In the genomic region with DNA sequence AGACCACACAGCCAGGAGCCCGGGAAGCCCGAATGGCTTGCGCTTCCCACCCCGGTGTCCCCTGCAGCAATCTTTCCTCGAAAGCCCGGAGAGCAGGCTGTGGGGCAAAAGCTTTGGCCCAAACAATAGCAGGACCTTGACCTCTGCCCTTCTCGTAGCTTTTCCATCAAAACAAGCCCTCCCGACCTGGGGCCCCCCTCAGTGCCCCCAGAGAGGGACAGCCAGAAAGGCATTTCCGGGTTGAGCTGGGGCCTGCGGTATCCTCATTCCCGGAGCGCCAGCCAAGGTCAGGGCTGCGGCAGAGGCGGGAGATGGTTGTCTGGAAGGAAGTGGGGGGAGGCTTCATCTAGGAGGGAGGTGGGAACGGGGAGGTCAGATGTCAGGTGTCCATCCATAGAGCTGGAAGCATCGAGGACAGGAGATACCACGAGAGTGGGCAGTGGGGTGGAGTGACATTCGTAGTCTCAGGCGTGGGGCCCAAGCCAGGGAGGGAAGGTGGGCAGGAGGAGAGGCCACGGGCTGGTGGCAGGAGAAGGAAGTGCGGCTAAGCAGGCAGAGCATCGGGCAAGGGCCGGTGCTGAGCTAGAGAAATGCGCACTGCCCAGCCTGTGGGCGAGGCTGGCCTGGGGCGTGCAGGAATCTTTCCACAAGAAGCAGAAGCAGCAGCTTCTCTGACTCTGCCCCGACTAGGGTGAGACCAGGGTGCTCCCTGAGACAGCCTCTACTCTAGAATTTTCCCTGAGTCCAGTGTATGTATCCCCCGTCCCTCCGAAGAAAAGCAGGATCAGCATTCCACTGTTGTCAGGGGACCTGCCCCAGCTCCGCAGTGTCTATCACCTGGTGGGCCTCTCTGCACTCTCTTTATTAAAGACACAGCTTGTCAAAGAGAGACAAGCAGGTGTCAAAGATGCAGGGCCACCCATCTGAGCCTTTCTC, we compare ENCODE assay signal across 19 cellular contexts. TPM values are rescaled to one million over a fixed set of nuclear protein-coding genes. Genes with fewer than 3 reads are reported as not detected.
DNase-seq lines count a peak whose midpoint lies in the region; ATAC-seq, FAIRE-seq and TF ChIP-seq lines count a peak whose summit lies in the region.
"Had no signal": no experiment of that assay in that cellular context is flagged by ENCODE, and none has a peak within 500 bp of the region (broad histone marks: within the 10 kb centered on the region; RNA-seq: fewer than 3 reads in every experiment).

No MANE protein-coding gene starts in this region.

- FAIRE-seq in small intestine (lab: Jason Lieb, UNC): no peak
- FAIRE-seq: GM12892 had no signal

- H3K56ac ChIP-seq in IMR-90 (ENCODE audit: extremely low read depth, insufficient read depth, low read length): no peak overlapping the region

- no peak for ATAC-seq in IMR-90 (ENCODE audit: low read depth)
- ATAC-seq in lower lobe of right lung: no peak
- no peak for ATAC-seq in HG03439 (IDR thresholded peaks at IDR 0.05; ENCODE audit: unreplicated experiment)
- ATAC-seq: stimulated activated effector memory CD8-positive, alpha-beta T cell treated with anti-CD3 and anti-CD28 coated beads, Interleukin-12 subunit alpha, Interleukin-12 subunit beta, amount 100 ng/mL, for 72 hours had no signal

- H3K27me3 ChIP-seq in IMR-90 (ENCODE audit: control insufficient read depth, insufficient read depth, low read length) (no peaks in the 10 kb centered on the region; the same call in 1 of the 2 replicates), lower lobe of right lung (ENCODE audit: low read depth) (peaks cover 5% of the 10 kb centered on the region), stomach (peaks cover 0 to 55% (median 8%) of the 10 kb centered on the region in 3 donors), small intestine (ENCODE audit: control insufficient read depth in 2 of 2, insufficient read depth in 2 of 2, low read length in 2 of 2) (peaks cover 0 to 5% of the 10 kb centered on the region in 2 donors)
- H3K27me3 ChIP-seq: adrenal gland had no signal

- H3K18ac ChIP-seq in IMR-90 (ENCODE audit: low read depth, low read length): no peak overlapping the region

- CTCF ChIA-PET in IMR-90 (lab: Yijun Ruan, JAX): interaction anchor here (0.8 kb wide), 1 partner anchor 11 kb away, joined by 3 read pairs; no protein-coding TSS in a partner anchor

- H3K4me3 Mint-ChIP-seq in dendritic cell treated with granulocyte-macrophage colony-stimulating factor and Interleukin-4, amounts not matched to agents 40 ng/mL and 50 ng/mL, for 4 days: no peak overlapping the region
- peak overlapping the region in 1 of 5 donors; percentile 40 for H3K4me3 Mint-ChIP-seq in immature natural killer cell
- H3K4me3 Mint-ChIP-seq: stimulated activated effector memory CD8-positive, alpha-beta T cell treated with anti-CD3 and anti-CD28 coated beads, Interleukin-12 subunit alpha, Interleukin-12 subunit beta, amount 100 ng/mL, for 72 hours had no signal

- H3K9me1 ChIP-seq in IMR-90 (ENCODE audit: insufficient read depth, low read length): no peaks in the 10 kb centered on the region

- in situ Hi-C loops in IMR-90 (cut with MboI; ENCODE audit: low sequenced_read_pairs): no loop called here

- TF ChIP-seq RAD21 in IMR-90 (IDR thresholded peaks at IDR 0.05; ENCODE audit: low read length): no peak

- H3K4ac ChIP-seq in IMR-90 (ENCODE audit: low read depth, low read length): no peak overlapping the region; the same call in none of the 2 replicates

- H3K36me3 ChIP-seq in IMR-90 (ENCODE audit: control insufficient read depth, insufficient read depth, low read length): no peaks in the 10 kb centered on the region
- H3K36me3 ChIP-seq in lower lobe of right lung: peaks cover 50% of the 10 kb centered on the region
- peaks cover 0 to 58% (median 48%) of the 10 kb centered on the region in 4 donors for H3K36me3 ChIP-seq in stomach
- H3K36me3 ChIP-seq in small intestine (ENCODE audit: control insufficient read depth in 2 of 2, insufficient read depth in 2 of 2, low read length in 2 of 2): no peaks in the 10 kb centered on the region

- H3K4me1 ChIP-seq in IMR-90 (ENCODE audit: control insufficient read depth, insufficient read depth, low read length) (peaks cover 3% of the 10 kb centered on the region; the same call in 1 of the 2 replicates), lower lobe of right lung (peaks cover 46% of the 10 kb centered on the region), stomach (peaks cover 13 to 28% (median 19%) of the 10 kb centered on the region in 4 donors), small intestine (ENCODE audit: control insufficient read depth in 2 of 2, insufficient read depth in 1 of 2, low read depth in 1 of 2, low read length in 1 of 2) (no peaks in the 10 kb centered on the region)

- H2BK15ac ChIP-seq in IMR-90 (ENCODE audit: low read depth, low read length): no peak overlapping the region; the same call in 2 of the 3 replicates

- peak overlapping the region; percentile 73; the same call in 1 of the 2 replicates for H2AK5ac ChIP-seq in IMR-90 (ENCODE audit: low read depth, low read length)

- H3K4me1 Mint-ChIP-seq in dendritic cell treated with granulocyte-macrophage colony-stimulating factor and Interleukin-4, amounts not matched to agents 40 ng/mL and 50 ng/mL, for 4 days (ENCODE audit: low read depth): peaks cover 43% of the 10 kb centered on the region
- peaks cover 16 to 17% of the 10 kb centered on the region in 2 donors for H3K4me1 Mint-ChIP-seq in immature natural killer cell

- DNase-seq in IMR-90 (no peak), lower lobe of right lung (no peak), stomach (no peak), small intestine (no peak), immature natural killer cell (no peak)
- DNase-seq: activated CD4-positive, alpha-beta T cell treated with anti-CD3 and anti-CD28 coated beads for 48 hours; activated T-cell treated with anti-CD3 and anti-CD28 coated beads, Interleukin-2, amount 50 U/mL, for 1 hour; NCI-H1105 treated with DMSO at 0.1 percent for 48 hours; NCI-H510A treated with DMSO at 0.1 percent for 48 hours; PC-9; T-helper 1 cell had no signal

- no peak overlapping the region for H3K9ac ChIP-seq in IMR-90 (ENCODE audit: low read depth, low read length)

- no peak for TF ChIP-seq POLR2A in IMR-90 (IDR thresholded peaks at IDR 0.05; ENCODE audit: low read depth, low read length)
- TF ChIP-seq POLR2A in stomach (IDR thresholded peaks at IDR 0.05): no peak

- intact Hi-C loops in IMR-90 (cut with micrococcal nuclease) (no loop called here), lower lobe of right lung (cut with DNase I) (no loop called here), stomach (cut with DNase I; ENCODE audit: low total_unique reads) (no loop called here)
- intact Hi-C loops in dendritic cell treated with granulocyte-macrophage colony-stimulating factor and Interleukin-4, amounts not matched to agents 40 ng/mL and 50 ng/mL, for 4 days (cut with micrococcal nuclease): loop anchor here (10.0 kb wide), 1 partner anchor 56 kb away; no protein-coding TSS in a partner anchor

- no peaks in the 10 kb centered on the region for H3K9me3 Mint-ChIP-seq in dendritic cell treated with granulocyte-macrophage colony-stimulating factor and Interleukin-4, amounts not matched to agents 40 ng/mL and 50 ng/mL, for 4 days
- H3K9me3 Mint-ChIP-seq in immature natural killer cell: no peaks in the 10 kb centered on the region
- H3K9me3 Mint-ChIP-seq: IgD-negative memory B cell; stimulated activated effector memory CD8-positive, alpha-beta T cell treated with anti-CD3 and anti-CD28 coated beads, Interleukin-12 subunit alpha, Interleukin-12 subunit beta, amount 100 ng/mL, for 72 hours had no signal

- TF ChIP-seq CTCF in IMR-90 (conservative IDR thresholded peaks at IDR 0.05; ENCODE audit: low read depth, low read length): no peak
- no peak for TF ChIP-seq CTCF in lower lobe of right lung (IDR thresholded peaks at IDR 0.05)
- TF ChIP-seq CTCF in stomach (IDR thresholded peaks at IDR 0.05): no peak

- H4K20me1 ChIP-seq in IMR-90 (ENCODE audit: insufficient read depth, low read length): no peaks in the 10 kb centered on the region

- no TSS peak for BruUV-seq in IMR-90 (replicated peaks; lab: Mats Ljungman, UMichigan)

- peak overlapping the region; percentile 66; the same call in 1 of the 2 replicates for H3K14ac ChIP-seq in IMR-90 (replicated peaks; ENCODE audit: low read depth, low read length)

- H3K4me3 ChIP-seq in IMR-90 (ENCODE audit: insufficient read depth, low read depth, low read length) (no peak overlapping the region), lower lobe of right lung (no peak overlapping the region), stomach (no peak overlapping the region), small intestine (ENCODE audit: low read depth in 1 of 2, low read length in 2 of 2) (no peak overlapping the region)
- H3K4me3 ChIP-seq: adrenal gland, coronary artery, PC-9 had no signal

- POLR2A ChIA-PET in IMR-90 (lab: Charles Lee; ENCODE audit: unreplicated experiment): no interaction called here

- peak overlapping the region in 1 of 2 experiments; percentile 9; a peak in 1 of 4 replicates for H4K8ac ChIP-seq in IMR-90 (ENCODE audit: low read depth in 2 of 2, low read length in 2 of 2)

- no peak overlapping the region for H2BK5ac ChIP-seq in IMR-90 (ENCODE audit: low read depth, low read length, poor library complexity, severe bottlenecking)

- H2BK120ac ChIP-seq in IMR-90 (ENCODE audit: low read depth, low read length): peak overlapping the region; percentile 23; the same call in 1 of the 2 replicates

- H3K9me3 ChIP-seq in IMR-90 (ENCODE audit: control insufficient read depth, insufficient read depth, low read length): peaks cover 5% of the 10 kb centered on the region; the same call in 1 of the 2 replicates
- peaks cover 4% of the 10 kb centered on the region for H3K9me3 ChIP-seq in lower lobe of right lung
- no peaks in the 10 kb centered on the region for H3K9me3 ChIP-seq in stomach
- no peaks in the 10 kb centered on the region for H3K9me3 ChIP-seq in small intestine (ENCODE audit: control insufficient read depth, low read depth)
- H3K9me3 ChIP-seq: adrenal gland had no signal

- H3K4me2 ChIP-seq in IMR-90 (ENCODE audit: low read depth, low read length): no peak overlapping the region
- H3K4me2 ChIP-seq: PC-9 had no signal

- no peaks in the 10 kb centered on the region for H3K79me1 ChIP-seq in IMR-90 (ENCODE audit: low read depth in 1 of 2, low read length in 2 of 2)

- dilution Hi-C loops in IMR-90 (cut with HindIII; ENCODE audit: low sequenced_read_pairs, unreplicated experiment): no loop called here

- H4K91ac ChIP-seq in IMR-90 (ENCODE audit: insufficient read depth, low read depth, low read length): no peak overlapping the region

- 59% methylated on average over 11 of the region's 30 CpGs; no CpG with 5 or more reads in 1 of the 2 experiments for WGBS in IMR-90 (ENCODE audit: extremely low coverage in 2 of 2, insufficient read length in 1 of 2), 2 experiments
- WGBS in stomach, 5 donors: 50 to 66% (median 61%) methylated on average over 30 of the region's 30 CpGs
- WGBS in small intestine, 3 donors: 20 to 30% (median 27%) methylated on average over 30 of the region's 30 CpGs

- H3K27me3 Mint-ChIP-seq in dendritic cell treated with granulocyte-macrophage colony-stimulating factor and Interleukin-4, amounts not matched to agents 40 ng/mL and 50 ng/mL, for 4 days: peaks cover 82% of the 10 kb centered on the region
- peaks cover 14 to 26% (median 16%) of the 10 kb centered on the region in 3 donors for H3K27me3 Mint-ChIP-seq in immature natural killer cell (ENCODE audit: low read depth in 3 of 3)

- 0 out of 2 replicates have a peak overlapping the region, but pooled peaks have one; percentile 45 for H2BK20ac ChIP-seq in IMR-90 (ENCODE audit: low read depth, low read length)

- H3K27ac ChIP-seq in IMR-90 (ENCODE audit: insufficient read depth, low read length) (no peak overlapping the region), lower lobe of right lung (peak overlapping the region; percentile 18), stomach (peak overlapping the region in 3 of 5 donors; percentile 2 to 25 (median 16)), small intestine (ENCODE audit: low read depth in 1 of 2, low read length in 1 of 2) (no peak overlapping the region)
- H3K27ac ChIP-seq: PC-9 had no signal

- H3K23ac ChIP-seq in IMR-90 (ENCODE audit: low read depth, low read length): no peak overlapping the region

- H3K27ac Mint-ChIP-seq in dendritic cell treated with granulocyte-macrophage colony-stimulating factor and Interleukin-4, amounts not matched to agents 40 ng/mL and 50 ng/mL, for 4 days: peak overlapping the region; percentile 39
- no peak overlapping the region for H3K27ac Mint-ChIP-seq in immature natural killer cell
- H3K27ac Mint-ChIP-seq: stimulated activated effector memory CD8-positive, alpha-beta T cell treated with anti-CD3 and anti-CD28 coated beads, Interleukin-12 subunit alpha, Interleukin-12 subunit beta, amount 100 ng/mL, for 72 hours had no signal

- no peak for TF ChIP-seq EP300 in stomach (IDR thresholded peaks at IDR 0.05)

- peak overlapping the region; percentile 76 for H2AFZ ChIP-seq in IMR-90 (replicated peaks; ENCODE audit: low read length, poor library complexity)
- H2AFZ ChIP-seq: PC-9 had no signal

- no peak overlapping the region for H2AK9ac ChIP-seq in IMR-90 (replicated peaks; ENCODE audit: low read depth, low read length, poor library complexity)

- H4K5ac ChIP-seq in IMR-90 (ENCODE audit: low read depth, low read length): peak overlapping the region; percentile 26; the same call in 1 of the 2 replicates

- peaks cover 100% of the 10 kb centered on the region for H3K36me3 Mint-ChIP-seq in dendritic cell treated with granulocyte-macrophage colony-stimulating factor and Interleukin-4, amounts not matched to agents 40 ng/mL and 50 ng/mL, for 4 days (ENCODE audit: low read depth)
- H3K36me3 Mint-ChIP-seq in immature natural killer cell: peaks cover 0 to 3% (median 0%) of the 10 kb centered on the region in 3 donors

RNA-seq across cellular contexts. Expression of a gene that starts 14.3 kb away (rescaled TPM):
- total RNA-seq in IMR-90 (2012; rRNA removed) (not detected in 2 replicates), lower lobe of right lung (30.5 TPM), stomach (10 to 100 TPM in 2 of 5 donors, 1 to 10 TPM in 3; 1.2 to 58.5 (median 9.5) TPM)
- polyA plus RNA-seq in IMR-90 (2012; rRNA removed) (0.07 and 0.09 TPM in 2 replicates), stomach (1 to 10 TPM; 3.6 to 4.1 (median 3.6) TPM), small intestine (1 to 10 TPM in 1 of 3 donors, under 1 TPM in 2; 0.22 to 7.5 (median 0.54) TPM), immature natural killer cell (under 1 TPM in 2 of 3 donors, not detected in 1; 0.58 to 0.61 TPM)
- polyA plus RNA-seq in IMR-90 (2012; cell fraction: cytosol; rRNA removed): 0.09 and 0.10 TPM in 2 replicates
- 0.06 and 0.09 TPM in 2 replicates for polyA plus RNA-seq in IMR-90 (2012; cell fraction: nucleus; rRNA removed; ENCODE audit: low replicate concordance)
- polyA plus RNA-seq: CD14-positive monocyte had no signal

Comparison
In these comparisons a context has a peak if more than half of its experiments do, and no peak if none do; other contexts are left out.
1. H3K27ac ChIP-seq: peak in lower lobe of right lung (single experiment) and stomach (3 of 5); none in IMR-90 (single experiment) and small intestine (0 of 2).